In the genomic region with DNA sequence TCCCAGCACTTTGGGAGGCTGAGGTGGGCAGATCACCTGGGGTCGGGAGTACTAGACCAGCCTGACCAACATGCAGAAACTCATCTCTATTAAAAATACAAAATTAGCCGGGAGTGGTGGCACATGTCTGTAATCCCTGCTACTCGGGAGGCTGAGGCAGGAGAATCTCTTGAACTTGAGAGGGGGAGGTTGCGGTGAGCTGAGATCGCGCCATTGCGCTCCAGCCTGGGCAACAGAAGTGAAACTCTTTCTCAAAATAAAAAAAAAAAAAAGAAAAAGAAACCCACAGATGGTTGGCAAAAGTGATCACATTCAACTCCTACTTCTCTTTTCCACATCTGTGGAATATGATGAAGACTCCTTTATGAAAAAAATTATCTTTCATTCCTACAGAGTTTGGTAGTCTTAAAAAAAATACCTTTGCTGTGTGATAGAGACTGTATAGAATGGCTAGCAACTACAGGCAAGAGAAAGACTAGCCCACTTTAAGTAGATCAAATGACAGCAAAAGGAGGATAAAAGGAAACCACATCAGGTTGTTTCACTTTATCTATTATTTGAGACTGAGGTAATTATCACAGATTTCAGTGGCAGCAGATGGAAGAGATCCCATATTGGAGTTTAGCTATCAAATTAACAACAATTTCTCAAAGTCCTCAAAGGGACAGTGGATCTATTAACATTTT, we compare ENCODE assay signal across 12 cellular contexts.
DNase-seq lines count a peak whose midpoint lies in the region; ATAC-seq and TF ChIP-seq lines count a peak whose summit lies in the region.
"Had no signal": no experiment of that assay in that cellular context is flagged by ENCODE, and none has a peak within 500 bp of the region (broad histone marks: within the 10 kb centered on the region; RNA-seq: fewer than 3 reads in every experiment).

No MANE protein-coding gene starts in this region.

- intact Hi-C loops in A673 (cut with micrococcal nuclease; ENCODE audit: unreplicated experiment) (no loop called here), left colon (cut with DNase I, micrococcal nuclease) (no loop called here)

- H3K36me3 ChIP-seq in A673 (ENCODE audit: insufficient read depth, low read length, poor library complexity, severe bottlenecking) = no peaks in the 10 kb centered on the region

- H3K9me3 Mint-ChIP-seq in chondrocyte (ENCODE audit: low read depth) = no peaks in the 10 kb centered on the region
- no peaks in the 10 kb centered on the region for H3K9me3 Mint-ChIP-seq in activated naive CD8-positive, alpha-beta T cell treated with anti-CD3 and anti-CD28 coated beads, Interleukin-2, amount 50 U/mL, for 24 hours

- no peak overlapping the region for H3K4me3 Mint-ChIP-seq in chondrocyte (ENCODE audit: unreplicated experiment)
- no peak overlapping the region for H3K4me3 Mint-ChIP-seq in activated naive CD8-positive, alpha-beta T cell treated with anti-CD3 and anti-CD28 coated beads, Interleukin-2, amount 50 U/mL, for 24 hours
- H3K4me3 Mint-ChIP-seq: CD14-positive monocyte had no signal

- no peak overlapping the region for H3K4me3 ChIP-seq in A673 (ENCODE audit: low read depth, low read length, poor library complexity, severe bottlenecking)

- no peak overlapping the region for H3K27ac ChIP-seq in A673 (ENCODE audit: low read depth, low read length, poor library complexity, severe bottlenecking)

- peaks cover 9% of the 10 kb centered on the region for H3K36me3 Mint-ChIP-seq in chondrocyte (ENCODE audit: low read depth)
- H3K36me3 Mint-ChIP-seq in activated naive CD8-positive, alpha-beta T cell treated with anti-CD3 and anti-CD28 coated beads, Interleukin-2, amount 50 U/mL, for 24 hours (ENCODE audit: low read depth) = peaks cover 19% of the 10 kb centered on the region

- no peaks in the 10 kb centered on the region for H3K9me3 ChIP-seq in A673 (ENCODE audit: low read depth, low read length, poor library complexity, severe bottlenecking)

- POLR2A ChIA-PET in A673 (lab: Charles Lee; ENCODE audit: low non-redundant PET) = no interaction called here

- H3K27me3 ChIP-seq in A673 (replicated peaks; ENCODE audit: insufficient read depth, low read depth, low read length, poor library complexity) = no peaks in the 10 kb centered on the region

- CTCF ChIA-PET in A673 (lab: Charles Lee) = no interaction called here

- no peaks in the 10 kb centered on the region for H3K27me3 Mint-ChIP-seq in chondrocyte (ENCODE audit: low read depth)
- no peaks in the 10 kb centered on the region for H3K27me3 Mint-ChIP-seq in activated naive CD8-positive, alpha-beta T cell treated with anti-CD3 and anti-CD28 coated beads, Interleukin-2, amount 50 U/mL, for 24 hours

- TF ChIP-seq CTCF in chondrocyte (IDR thresholded peaks at IDR 0.05) (no peak), A673 (conservative IDR thresholded peaks at IDR 0.05; ENCODE audit: low read depth, low read length) (no peak)

- H3K27ac Mint-ChIP-seq in chondrocyte (ENCODE audit: unreplicated experiment) = peak overlapping the region; percentile 84
- no peak overlapping the region for H3K27ac Mint-ChIP-seq in activated naive CD8-positive, alpha-beta T cell treated with anti-CD3 and anti-CD28 coated beads, Interleukin-2, amount 50 U/mL, for 24 hours

- DNase-seq in NOMO-1 treated with DMSO at 0.1 percent for 48 hours (lab: John Stamatoyannopoulos, UW; ENCODE audit: unreplicated experiment) = peak; percentile 26
- DNase-seq in NOMO-1 treated with dmso at 0.1 percent for 144 hours (lab: John Stamatoyannopoulos, UW; ENCODE audit: unreplicated experiment) = no peak
- DNase-seq in MV-4-11 (lab: John Stamatoyannopoulos, UW) = peak; percentile 81
- DNase-seq in chondrocyte (ENCODE audit: low spot score) = no peak
- DNase-seq in A673 (ENCODE audit: low spot score) = no peak
- DNase-seq in left colon = no peak
- DNase-seq in activated naive CD8-positive, alpha-beta T cell treated with anti-CD3 and anti-CD28 coated beads, Interleukin-2, amount 50 U/mL, for 24 hours = no peak
- DNase-seq: NCI-H1092, NCI-H446, NCI-H774 had no signal

- BruUV-seq in A673 (replicated peaks; lab: Mats Ljungman, UMichigan) = no TSS peak

- no peak for ATAC-seq in GM21423 (IDR thresholded peaks at IDR 0.05; ENCODE audit: unreplicated experiment)
- no peak for ATAC-seq in left colon
- no peak for ATAC-seq in activated naive CD8-positive, alpha-beta T cell treated with anti-CD3 and anti-CD28 coated beads, Interleukin-2, amount 50 U/mL, for 24 hours

- H3K4me1 Mint-ChIP-seq in chondrocyte (ENCODE audit: low read depth) = peaks cover 24% of the 10 kb centered on the region
- peaks cover 9% of the 10 kb centered on the region for H3K4me1 Mint-ChIP-seq in activated naive CD8-positive, alpha-beta T cell treated with anti-CD3 and anti-CD28 coated beads, Interleukin-2, amount 50 U/mL, for 24 hours
- H3K4me1 Mint-ChIP-seq: CD14-positive monocyte had no signal

- peaks cover 18% of the 10 kb centered on the region for H3K4me1 ChIP-seq in A673 (ENCODE audit: insufficient read depth, low read length, poor library complexity, severe bottlenecking)

Comparison
In these comparisons a context has a peak if more than half of its experiments do, and no peak if none do; other contexts are left out.
1. DNase-seq: peak in NOMO-1 treated with DMSO at 0.1 percent for 48 hours (single experiment) and MV-4-11 (single experiment); none in NOMO-1 treated with dmso at 0.1 percent for 144 hours (single experiment), chondrocyte (single experiment), A673 (single experiment), left colon (0 of 2) and activated naive CD8-positive, alpha-beta T cell treated with anti-CD3 and anti-CD28 coated beads, Interleukin-2, amount 50 U/mL, for 24 hours (single experiment).